Comparison of ENCODE assay signal across 8 cellular contexts in the genomic region with DNA sequence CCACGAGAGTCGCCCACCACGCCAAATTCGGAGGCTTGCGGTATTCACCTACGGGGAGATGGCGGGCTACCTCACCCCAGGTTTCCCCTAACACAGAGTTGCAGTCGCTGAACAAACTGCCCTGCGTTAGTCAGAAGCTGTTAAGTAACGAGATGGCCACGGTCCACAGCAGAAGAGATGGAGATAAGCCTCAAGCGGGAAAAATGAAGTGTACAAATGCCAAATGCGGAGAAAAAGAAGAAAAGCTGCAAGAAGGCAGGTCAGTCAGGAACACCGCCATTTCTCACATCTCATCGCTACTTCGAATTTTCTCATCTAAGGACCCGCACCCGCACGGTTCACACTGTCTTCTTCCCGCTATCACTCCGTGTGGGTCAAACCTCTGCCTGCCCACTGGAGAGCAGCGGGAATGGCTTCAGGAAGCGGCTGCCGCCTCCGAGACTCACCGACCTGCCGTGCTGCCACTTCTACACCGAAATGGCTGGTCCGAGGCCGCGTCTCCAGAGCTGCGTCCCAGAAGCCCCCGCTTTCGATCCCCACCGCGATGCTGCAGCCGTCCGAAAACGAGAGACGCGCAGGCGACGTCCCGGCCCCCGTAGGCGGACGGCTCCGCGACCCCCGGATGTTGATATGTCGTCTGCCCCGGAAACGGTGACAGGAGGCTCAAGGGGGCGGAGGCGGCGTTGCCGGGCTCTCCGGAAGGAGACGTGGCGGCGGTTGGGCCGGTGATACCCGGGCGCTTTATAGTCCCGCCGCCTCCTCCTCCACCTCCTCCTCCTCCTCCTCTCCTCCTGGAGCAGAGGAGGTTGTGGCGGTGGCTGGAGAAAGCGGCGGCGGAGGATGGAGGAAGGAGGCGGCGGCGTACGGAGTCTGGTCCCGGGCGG.
A peak's percentile ranks its signal among the peaks of the same experiment; 100 is the strongest.
DNase-seq lines count a peak whose midpoint lies in the region; TF ChIP-seq lines count a peak whose summit lies in the region.

A gene with protein sequence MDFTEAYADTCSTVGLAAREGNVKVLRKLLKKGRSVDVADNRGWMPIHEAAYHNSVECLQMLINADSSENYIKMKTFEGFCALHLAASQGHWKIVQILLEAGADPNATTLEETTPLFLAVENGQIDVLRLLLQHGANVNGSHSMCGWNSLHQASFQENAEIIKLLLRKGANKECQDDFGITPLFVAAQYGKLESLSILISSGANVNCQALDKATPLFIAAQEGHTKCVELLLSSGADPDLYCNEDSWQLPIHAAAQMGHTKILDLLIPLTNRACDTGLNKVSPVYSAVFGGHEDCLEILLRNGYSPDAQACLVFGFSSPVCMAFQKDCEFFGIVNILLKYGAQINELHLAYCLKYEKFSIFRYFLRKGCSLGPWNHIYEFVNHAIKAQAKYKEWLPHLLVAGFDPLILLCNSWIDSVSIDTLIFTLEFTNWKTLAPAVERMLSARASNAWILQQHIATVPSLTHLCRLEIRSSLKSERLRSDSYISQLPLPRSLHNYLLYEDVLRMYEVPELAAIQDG (minus strand): TSS at position 583 of the 884 bp plus-strand sequence. CDS start 21,381 bp downstream, outside the sequence.
A gene with protein sequence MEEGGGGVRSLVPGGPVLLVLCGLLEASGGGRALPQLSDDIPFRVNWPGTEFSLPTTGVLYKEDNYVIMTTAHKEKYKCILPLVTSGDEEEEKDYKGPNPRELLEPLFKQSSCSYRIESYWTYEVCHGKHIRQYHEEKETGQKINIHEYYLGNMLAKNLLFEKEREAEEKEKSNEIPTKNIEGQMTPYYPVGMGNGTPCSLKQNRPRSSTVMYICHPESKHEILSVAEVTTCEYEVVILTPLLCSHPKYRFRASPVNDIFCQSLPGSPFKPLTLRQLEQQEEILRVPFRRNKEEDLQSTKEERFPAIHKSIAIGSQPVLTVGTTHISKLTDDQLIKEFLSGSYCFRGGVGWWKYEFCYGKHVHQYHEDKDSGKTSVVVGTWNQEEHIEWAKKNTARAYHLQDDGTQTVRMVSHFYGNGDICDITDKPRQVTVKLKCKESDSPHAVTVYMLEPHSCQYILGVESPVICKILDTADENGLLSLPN (plus strand): TSS at position 674 of the 884 bp plus-strand sequence. CDS start 167 bp downstream, at position 841.

- CTCF ChIA-PET in activated naive CD4-positive, alpha-beta T cell treated with anti-CD3 and anti-CD28 coated beads, Interleukin-2, amount 10 ng/mL, durations not matched to agents 7 days and 5 days (lab: Charles Lee): interaction anchor here (2.0 kb wide), 1 partner anchor 18 kb away, joined by 10 read pairs; a partner anchor contains a TSS

- DNase-seq in GM04504 (ENCODE audit: low read depth): peak; percentile 76
- DNase-seq in HFF-Myc (ENCODE audit: extremely low read depth, low read depth): peak; percentile 66
- peak; percentile 68 for DNase-seq in MV-4-11 (lab: John Stamatoyannopoulos, UW)
- no peak for DNase-seq in SK-N-MC (ENCODE audit: low read depth, low spot score)
- peak; percentile 94 for DNase-seq in activated naive CD4-positive, alpha-beta T cell treated with anti-CD3 and anti-CD28 coated beads, Interleukin-2, amount 10 ng/mL, durations not matched to agents 7 days and 5 days
- peak; percentile 90 for DNase-seq in germinal center (ENCODE audit: low spot score)
- DNase-seq in nucleus accumbens (lab: John Stamatoyannopoulos, UW): peak in 55 of 56 donors; percentile 50 to 94 (median 85)
- DNase-seq in superior temporal gyrus (ENCODE audit: extremely low spot score): peak; percentile 92

- H3K36me3 Mint-ChIP-seq in activated naive CD4-positive, alpha-beta T cell treated with anti-CD3 and anti-CD28 coated beads, Interleukin-2, amount 10 ng/mL, durations not matched to agents 7 days and 5 days: peaks cover 14% of the 10 kb centered on the region

- H3K4me3 Mint-ChIP-seq in activated naive CD4-positive, alpha-beta T cell treated with anti-CD3 and anti-CD28 coated beads, Interleukin-2, amount 10 ng/mL, durations not matched to agents 7 days and 5 days: peak within 1 kb of the TSS; percentile 96

- TF ChIP-seq CTCF in HFF-Myc (IDR thresholded peaks at IDR 0.05; ENCODE audit: low read depth, low read length, missing control alignments): no peak

- H3K9me3 Mint-ChIP-seq in activated naive CD4-positive, alpha-beta T cell treated with anti-CD3 and anti-CD28 coated beads, Interleukin-2, amount 10 ng/mL, durations not matched to agents 7 days and 5 days: no peaks in the 10 kb centered on the region

- H3K27ac Mint-ChIP-seq in activated naive CD4-positive, alpha-beta T cell treated with anti-CD3 and anti-CD28 coated beads, Interleukin-2, amount 10 ng/mL, durations not matched to agents 7 days and 5 days: peak within 1 kb of the TSS; percentile 92

- H3K9me3 ChIP-seq in SK-N-MC (ENCODE audit: low read depth, low read length): no peaks in the 10 kb centered on the region

- peak within 1 kb of the TSS; percentile 95 for H3K9ac ChIP-seq in SK-N-MC (ENCODE audit: insufficient read length)

- peaks cover 49% of the 10 kb centered on the region for H3K4me1 Mint-ChIP-seq in activated naive CD4-positive, alpha-beta T cell treated with anti-CD3 and anti-CD28 coated beads, Interleukin-2, amount 10 ng/mL, durations not matched to agents 7 days and 5 days

- H3K4me3 ChIP-seq in HFF-Myc (replicated peaks; ENCODE audit: low read depth, low read length) (peak within 1 kb of the TSS; percentile 71), SK-N-MC (peak within 1 kb of the TSS; percentile 97)

- H3K27ac ChIP-seq in SK-N-MC: peak within 1 kb of the TSS; percentile 65

- peaks cover 5% of the 10 kb centered on the region; the same call in 1 of the 2 replicates for H3K36me3 ChIP-seq in SK-N-MC (ENCODE audit: insufficient read depth, low read length)

- no peaks in the 10 kb centered on the region for H3K27me3 Mint-ChIP-seq in activated naive CD4-positive, alpha-beta T cell treated with anti-CD3 and anti-CD28 coated beads, Interleukin-2, amount 10 ng/mL, durations not matched to agents 7 days and 5 days
